ENCODE assay signal across 31 cellular contexts in the genomic region with DNA sequence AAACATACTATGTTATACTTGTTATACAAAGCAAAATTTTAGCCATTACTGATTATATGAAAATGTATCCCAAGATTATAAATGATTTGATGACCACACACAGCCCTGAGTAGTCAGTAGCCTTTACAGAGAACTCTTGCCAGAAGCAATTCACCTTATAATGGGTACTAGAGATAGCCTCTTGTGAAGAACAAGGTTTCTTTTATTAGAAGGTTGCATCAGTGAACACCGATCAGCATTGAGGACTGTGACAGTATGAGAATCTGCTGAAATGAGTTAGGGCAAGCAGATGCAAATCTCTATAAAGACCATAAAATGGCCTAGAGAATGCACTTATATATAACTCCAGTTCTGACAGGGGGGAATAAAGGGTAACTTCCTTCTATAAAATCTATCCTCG. TPM values are rescaled to one million over a fixed set of nuclear protein-coding genes. Genes with fewer than 3 reads are reported as not detected.
"Had no signal": no experiment of that assay in that cellular context is flagged by ENCODE, and none has a peak within 500 bp of the region (broad histone marks: within the 10 kb centered on the region; RNA-seq: fewer than 3 reads in every experiment).

No MANE protein-coding gene starts in this region.

- H3K27ac Mint-ChIP-seq: natural killer cell; nephron progenitor cell; neural progenitor cell; stimulated activated memory B cell treated with anti-CD40 and anti-IgM and Interleukin-4, amounts not matched to agents 10 μg/mL and 1 μg/mL and 100 μg/mL, for 72 hours; type B pancreatic cell had no signal

- H3K4me3 Mint-ChIP-seq: naive B cell; natural killer cell; nephron progenitor cell; neural progenitor cell; stimulated activated memory B cell treated with anti-CD40 and anti-IgM and Interleukin-4, amounts not matched to agents 10 μg/mL and 1 μg/mL and 100 μg/mL, for 72 hours; stimulated activated naive CD8-positive, alpha-beta T cell treated with anti-CD3 and anti-CD28 coated beads, Interleukin-15, amount 100 ng/mL, for 72 hours; type B pancreatic cell had no signal

- DNase-seq: islet precursor cell; lower lobe of right lung; mammary epithelial cell; mesenchymal stem cell; naive B cell; natural killer cell; nephron progenitor cell; occipital lobe; psoas muscle; right lobe of liver; stimulated activated CD4-positive, alpha-beta T cell treated with anti-CD3 and anti-CD28 coated beads, Interleukin-1b, Interleukin-23, amount 100 ng/mL, for 48 hours; stimulated activated CD4-positive, alpha-beta T cell treated with anti-CD3 and anti-CD28 coated beads, Interleukin-2, amount 100 ng/mL, for 48 hours; stimulated activated CD4-positive, alpha-beta T cell treated with anti-CD3 and anti-CD28 coated beads, Interleukin-4, amount 100 ng/mL, for 4 hours; stimulated activated CD8-positive, alpha-beta memory T cell treated with anti-CD3 and anti-CD28 coated beads, Interleukin-4, amount 100 ng/mL, for 48 hours; stimulated activated naive CD4-positive, alpha-beta T cell treated with Interleukin-2 at 50 U/mL for 16 hours; stimulated activated naive CD8-positive, alpha-beta T cell treated with anti-CD3 and anti-CD28 coated beads, Interleukin-15, amount 100 ng/mL, for 72 hours; substantia nigra; uterus had no signal

- H3K4me1 ChIP-seq: lower lobe of right lung, parathyroid adenoma, psoas muscle, right lobe of liver, tibial nerve, uterus had no signal

- H3K9me3 ChIP-seq: lower lobe of right lung, neutrophil, psoas muscle, right lobe of liver, tibial nerve, uterus had no signal

- H3K27me3 ChIP-seq: hepatocyte, neural progenitor cell, neutrophil, right lobe of liver, tibial nerve, uterus had no signal

- H3K9me3 Mint-ChIP-seq: naive B cell; natural killer cell; nephron progenitor cell; neural progenitor cell; stimulated activated memory B cell treated with anti-CD40 and anti-IgM and Interleukin-4, amounts not matched to agents 10 μg/mL and 1 μg/mL and 100 μg/mL, for 72 hours; stimulated activated naive CD8-positive, alpha-beta T cell treated with anti-CD3 and anti-CD28 coated beads, Interleukin-15, amount 100 ng/mL, for 72 hours; type B pancreatic cell had no signal

- H3K4me3 ChIP-seq: hepatocyte, lower lobe of right lung, neural progenitor cell, psoas muscle, right lobe of liver, smooth muscle cell, tibial nerve, uterus had no signal

- H3K4me1 Mint-ChIP-seq: naive B cell; natural killer cell; neural progenitor cell; stimulated activated memory B cell treated with anti-CD40 and anti-IgM and Interleukin-4, amounts not matched to agents 10 μg/mL and 1 μg/mL and 100 μg/mL, for 72 hours; stimulated activated naive CD8-positive, alpha-beta T cell treated with anti-CD3 and anti-CD28 coated beads, Interleukin-15, amount 100 ng/mL, for 72 hours had no signal

- ATAC-seq: lower lobe of right lung; natural killer cell; psoas muscle; right lobe of liver; stimulated activated memory B cell treated with anti-CD40 and anti-IgM and Interleukin-4, amounts not matched to agents 10 μg/mL and 1 μg/mL and 100 μg/mL, for 72 hours; stimulated activated naive CD8-positive, alpha-beta T cell treated with anti-CD3 and anti-CD28 coated beads, Interleukin-15, amount 100 ng/mL, for 72 hours had no signal

- H3K27me3 Mint-ChIP-seq: naive B cell; stimulated activated memory B cell treated with anti-CD40 and anti-IgM and Interleukin-4, amounts not matched to agents 10 μg/mL and 1 μg/mL and 100 μg/mL, for 72 hours; stimulated activated naive CD8-positive, alpha-beta T cell treated with anti-CD3 and anti-CD28 coated beads, Interleukin-15, amount 100 ng/mL, for 72 hours; type B pancreatic cell had no signal

- H3K36me3 ChIP-seq: lower lobe of right lung, right lobe of liver, uterus had no signal

- H3K27ac ChIP-seq: hepatocyte, lower lobe of right lung, neural progenitor cell, neutrophil, parathyroid adenoma, psoas muscle, right lobe of liver, tibial nerve, uterus had no signal

- H3K36me3 Mint-ChIP-seq: naive B cell; natural killer cell; stimulated activated memory B cell treated with anti-CD40 and anti-IgM and Interleukin-4, amounts not matched to agents 10 μg/mL and 1 μg/mL and 100 μg/mL, for 72 hours had no signal

RNA-seq across cellular contexts. Expression of a gene that starts 45.2 kb away (rescaled TPM):
- total RNA-seq: hepatocyte, kidney epithelial cell, natural killer cell, occipital lobe, osteocyte, posterior vena cava, skeletal muscle tissue, smooth muscle cell, temporal lobe had no signal
